In genomic region chr20:36271639-36272546, GRCh38 we compare ENCODE assay signal across 1 cellular context.
TF ChIP-seq lines count a peak whose summit lies in the region.

No MANE protein-coding gene starts in this region.

TF ChIP-seq in HepG2, 621 proteins besides CTCF, POLR2A, EP300 and RAD21 (continues in another document):
- TF ChIP-seq ZNF672 (CRISPR knock-in tag; IDR thresholded peaks at IDR 0.05) (no peak), ZNF776 (CRISPR knock-in tag; IDR thresholded peaks at IDR 0.05) (0 out of 2 replicates have a peak, but pooled peaks have one; percentile 51), MAFG (CRISPR knock-in tag; IDR thresholded peaks at IDR 0.05) (no peak), ZKSCAN5 (CRISPR knock-in tag; IDR thresholded peaks at IDR 0.05) (no peak), CENPX (CRISPR knock-in tag; IDR thresholded peaks at IDR 0.05) (no peak), ARHGAP35 (CRISPR knock-in tag; IDR thresholded peaks at IDR 0.05; ENCODE audit: borderline replicate concordance) (0 out of 2 replicates have a peak, but pooled peaks have one; percentile 18), SP2 (CRISPR knock-in tag; IDR thresholded peaks at IDR 0.05) (no peak), NR2F2 (IDR thresholded peaks at IDR 0.05; ENCODE audit: borderline replicate concordance, low read depth) (no peak), ZNF496 (CRISPR knock-in tag; IDR thresholded peaks at IDR 0.05; ENCODE audit: insufficient replicate concordance) (no peak), ZSCAN21 (CRISPR knock-in tag; IDR thresholded peaks at IDR 0.05; ENCODE audit: borderline replicate concordance) (0 out of 2 replicates have a peak, but pooled peaks have one; percentile 14), SMARCC2 (IDR thresholded peaks at IDR 0.05) (no peak), MIER2 (CRISPR knock-in tag; IDR thresholded peaks at IDR 0.05) (no peak), NFE2L1 (CRISPR knock-in tag; IDR thresholded peaks at IDR 0.05; ENCODE audit: borderline replicate concordance) (no peak), ZSCAN31 (CRISPR knock-in tag; IDR thresholded peaks at IDR 0.05; ENCODE audit: low read depth) (no peak), BRD4 (CRISPR knock-in tag; IDR thresholded peaks at IDR 0.05) (0 out of 2 replicates have a peak, but pooled peaks have one; percentile 14), ZNF318 (CRISPR knock-in tag; IDR thresholded peaks at IDR 0.05) (peak; percentile 76; the same call in 1 of the 2 replicates), ZNF556 (CRISPR knock-in tag; IDR thresholded peaks at IDR 0.05; ENCODE audit: borderline replicate concordance) (0 out of 2 replicates have a peak, but pooled peaks have one; percentile 43), TFDP2 (CRISPR knock-in tag; IDR thresholded peaks at IDR 0.05) (no peak), ASH2L (IDR thresholded peaks at IDR 0.05; ENCODE audit: insufficient read length, low read depth, low read length) (peak; percentile 6), RELA (CRISPR knock-in tag; IDR thresholded peaks at IDR 0.05) (no peak), MTA1 (CRISPR knock-in tag; IDR thresholded peaks at IDR 0.05; ENCODE audit: borderline replicate concordance) (peak; percentile 63), ETV6 (CRISPR knock-in tag; conservative IDR thresholded peaks at IDR 0.05) (no peak), ZNF557 (CRISPR knock-in tag; IDR thresholded peaks at IDR 0.05) (no peak), ZNF782 (CRISPR knock-in tag; IDR thresholded peaks at IDR 0.05; ENCODE audit: borderline replicate concordance) (no peak), TRIM24 (CRISPR knock-in tag; IDR thresholded peaks at IDR 0.05) (no peak), ZNF713 (CRISPR knock-in tag; IDR thresholded peaks at IDR 0.05) (0 out of 2 replicates have a peak, but pooled peaks have one; percentile 44), NFKBIZ (CRISPR knock-in tag; IDR thresholded peaks at IDR 0.05) (no peak; the same call in 1 of the 2 replicates), GRHL1 (CRISPR knock-in tag; conservative IDR thresholded peaks at IDR 0.05) (no peak)
- TF ChIP-seq, protein P1, sequence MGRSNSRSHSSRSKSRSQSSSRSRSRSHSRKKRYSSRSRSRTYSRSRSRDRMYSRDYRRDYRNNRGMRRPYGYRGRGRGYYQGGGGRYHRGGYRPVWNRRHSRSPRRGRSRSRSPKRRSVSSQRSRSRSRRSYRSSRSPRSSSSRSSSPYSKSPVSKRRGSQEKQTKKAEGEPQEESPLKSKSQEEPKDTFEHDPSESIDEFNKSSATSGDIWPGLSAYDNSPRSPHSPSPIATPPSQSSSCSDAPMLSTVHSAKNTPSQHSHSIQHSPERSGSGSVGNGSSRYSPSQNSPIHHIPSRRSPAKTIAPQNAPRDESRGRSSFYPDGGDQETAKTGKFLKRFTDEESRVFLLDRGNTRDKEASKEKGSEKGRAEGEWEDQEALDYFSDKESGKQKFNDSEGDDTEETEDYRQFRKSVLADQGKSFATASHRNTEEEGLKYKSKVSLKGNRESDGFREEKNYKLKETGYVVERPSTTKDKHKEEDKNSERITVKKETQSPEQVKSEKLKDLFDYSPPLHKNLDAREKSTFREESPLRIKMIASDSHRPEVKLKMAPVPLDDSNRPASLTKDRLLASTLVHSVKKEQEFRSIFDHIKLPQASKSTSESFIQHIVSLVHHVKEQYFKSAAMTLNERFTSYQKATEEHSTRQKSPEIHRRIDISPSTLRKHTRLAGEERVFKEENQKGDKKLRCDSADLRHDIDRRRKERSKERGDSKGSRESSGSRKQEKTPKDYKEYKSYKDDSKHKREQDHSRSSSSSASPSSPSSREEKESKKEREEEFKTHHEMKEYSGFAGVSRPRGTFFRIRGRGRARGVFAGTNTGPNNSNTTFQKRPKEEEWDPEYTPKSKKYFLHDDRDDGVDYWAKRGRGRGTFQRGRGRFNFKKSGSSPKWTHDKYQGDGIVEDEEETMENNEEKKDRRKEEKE (IDR thresholded peaks at IDR 0.05): no peak
- TF ChIP-seq, protein P2, sequence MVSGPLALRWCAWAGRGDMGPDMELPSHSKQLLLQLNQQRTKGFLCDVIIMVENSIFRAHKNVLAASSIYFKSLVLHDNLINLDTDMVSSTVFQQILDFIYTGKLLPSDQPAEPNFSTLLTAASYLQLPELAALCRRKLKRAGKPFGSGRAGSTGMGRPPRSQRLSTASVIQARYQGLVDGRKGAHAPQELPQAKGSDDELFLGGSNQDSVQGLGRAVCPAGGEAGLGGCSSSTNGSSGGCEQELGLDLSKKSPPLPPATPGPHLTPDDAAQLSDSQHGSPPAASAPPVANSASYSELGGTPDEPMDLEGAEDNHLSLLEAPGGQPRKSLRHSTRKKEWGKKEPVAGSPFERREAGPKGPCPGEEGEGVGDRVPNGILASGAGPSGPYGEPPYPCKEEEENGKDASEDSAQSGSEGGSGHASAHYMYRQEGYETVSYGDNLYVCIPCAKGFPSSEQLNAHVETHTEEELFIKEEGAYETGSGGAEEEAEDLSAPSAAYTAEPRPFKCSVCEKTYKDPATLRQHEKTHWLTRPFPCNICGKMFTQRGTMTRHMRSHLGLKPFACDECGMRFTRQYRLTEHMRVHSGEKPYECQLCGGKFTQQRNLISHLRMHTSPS (CRISPR knock-in tag; IDR thresholded peaks at IDR 0.05; ENCODE audit: low read depth): no peak
- TF ChIP-seq, protein P3, sequence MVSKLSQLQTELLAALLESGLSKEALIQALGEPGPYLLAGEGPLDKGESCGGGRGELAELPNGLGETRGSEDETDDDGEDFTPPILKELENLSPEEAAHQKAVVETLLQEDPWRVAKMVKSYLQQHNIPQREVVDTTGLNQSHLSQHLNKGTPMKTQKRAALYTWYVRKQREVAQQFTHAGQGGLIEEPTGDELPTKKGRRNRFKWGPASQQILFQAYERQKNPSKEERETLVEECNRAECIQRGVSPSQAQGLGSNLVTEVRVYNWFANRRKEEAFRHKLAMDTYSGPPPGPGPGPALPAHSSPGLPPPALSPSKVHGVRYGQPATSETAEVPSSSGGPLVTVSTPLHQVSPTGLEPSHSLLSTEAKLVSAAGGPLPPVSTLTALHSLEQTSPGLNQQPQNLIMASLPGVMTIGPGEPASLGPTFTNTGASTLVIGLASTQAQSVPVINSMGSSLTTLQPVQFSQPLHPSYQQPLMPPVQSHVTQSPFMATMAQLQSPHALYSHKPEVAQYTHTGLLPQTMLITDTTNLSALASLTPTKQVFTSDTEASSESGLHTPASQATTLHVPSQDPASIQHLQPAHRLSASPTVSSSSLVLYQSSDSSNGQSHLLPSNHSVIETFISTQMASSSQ (IDR thresholded peaks at IDR 0.05; ENCODE audit: low read depth): no peak
- TF ChIP-seq, protein P3 (CRISPR knock-in tag; IDR thresholded peaks at IDR 0.05; ENCODE audit: borderline replicate concordance): peak; percentile 63; the same call in 1 of the 2 replicates
- TF ChIP-seq, protein P4, sequence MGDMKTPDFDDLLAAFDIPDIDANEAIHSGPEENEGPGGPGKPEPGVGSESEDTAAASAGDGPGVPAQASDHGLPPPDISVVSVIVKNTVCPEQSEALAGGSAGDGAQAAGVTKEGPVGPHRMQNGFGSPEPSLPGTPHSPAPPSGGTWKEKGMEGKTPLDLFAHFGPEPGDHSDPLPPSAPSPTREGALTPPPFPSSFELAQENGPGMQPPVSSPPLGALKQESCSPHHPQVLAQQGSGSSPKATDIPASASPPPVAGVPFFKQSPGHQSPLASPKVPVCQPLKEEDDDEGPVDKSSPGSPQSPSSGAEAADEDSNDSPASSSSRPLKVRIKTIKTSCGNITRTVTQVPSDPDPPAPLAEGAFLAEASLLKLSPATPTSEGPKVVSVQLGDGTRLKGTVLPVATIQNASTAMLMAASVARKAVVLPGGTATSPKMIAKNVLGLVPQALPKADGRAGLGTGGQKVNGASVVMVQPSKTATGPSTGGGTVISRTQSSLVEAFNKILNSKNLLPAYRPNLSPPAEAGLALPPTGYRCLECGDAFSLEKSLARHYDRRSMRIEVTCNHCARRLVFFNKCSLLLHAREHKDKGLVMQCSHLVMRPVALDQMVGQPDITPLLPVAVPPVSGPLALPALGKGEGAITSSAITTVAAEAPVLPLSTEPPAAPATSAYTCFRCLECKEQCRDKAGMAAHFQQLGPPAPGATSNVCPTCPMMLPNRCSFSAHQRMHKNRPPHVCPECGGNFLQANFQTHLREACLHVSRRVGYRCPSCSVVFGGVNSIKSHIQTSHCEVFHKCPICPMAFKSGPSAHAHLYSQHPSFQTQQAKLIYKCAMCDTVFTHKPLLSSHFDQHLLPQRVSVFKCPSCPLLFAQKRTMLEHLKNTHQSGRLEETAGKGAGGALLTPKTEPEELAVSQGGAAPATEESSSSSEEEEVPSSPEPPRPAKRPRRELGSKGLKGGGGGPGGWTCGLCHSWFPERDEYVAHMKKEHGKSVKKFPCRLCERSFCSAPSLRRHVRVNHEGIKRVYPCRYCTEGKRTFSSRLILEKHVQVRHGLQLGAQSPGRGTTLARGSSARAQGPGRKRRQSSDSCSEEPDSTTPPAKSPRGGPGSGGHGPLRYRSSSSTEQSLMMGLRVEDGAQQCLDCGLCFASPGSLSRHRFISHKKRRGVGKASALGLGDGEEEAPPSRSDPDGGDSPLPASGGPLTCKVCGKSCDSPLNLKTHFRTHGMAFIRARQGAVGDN (CRISPR knock-in tag; IDR thresholded peaks at IDR 0.05): peak; percentile 68
